ENCODE assay signal across 19 cellular contexts in the genomic region with DNA sequence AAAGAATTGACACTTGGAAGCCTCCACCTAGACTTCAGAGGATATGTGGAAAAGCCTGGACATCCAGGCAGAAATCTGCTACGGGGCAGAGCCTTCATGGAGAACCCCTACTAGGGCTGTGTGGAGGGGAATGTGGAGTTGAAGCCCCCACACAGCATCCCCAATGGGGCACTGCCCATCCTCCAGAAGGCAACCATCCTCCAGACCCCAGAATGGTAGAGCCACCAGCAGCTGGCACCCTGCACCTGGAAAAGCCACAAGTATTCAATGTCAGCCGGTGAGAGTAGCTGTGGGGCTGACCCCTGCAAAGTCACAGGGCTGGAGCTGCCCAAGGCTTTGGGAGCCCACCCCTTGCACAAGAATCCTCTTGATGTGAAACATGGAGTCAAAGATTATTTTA. TPM values are rescaled to one million over a fixed set of nuclear protein-coding genes. Genes with fewer than 3 reads are reported as not detected.
A peak's percentile ranks its signal among the peaks of the same experiment; 100 is the strongest.
DNase-seq lines count a peak whose midpoint lies in the region; ATAC-seq and TF ChIP-seq lines count a peak whose summit lies in the region.
"Had no signal": no experiment of that assay in that cellular context is flagged by ENCODE, and none has a peak within 500 bp of the region (broad histone marks: within the 10 kb centered on the region; RNA-seq: fewer than 3 reads in every experiment).

No MANE protein-coding gene starts in this region.

- no peaks in the 10 kb centered on the region for H3K4me1 Mint-ChIP-seq in osteocyte (ENCODE audit: unreplicated experiment)
- peaks cover 9% of the 10 kb centered on the region for H3K4me1 Mint-ChIP-seq in mesothelial cell of epicardium
- peaks cover 10% of the 10 kb centered on the region for H3K4me1 Mint-ChIP-seq in nephron progenitor cell
- H3K4me1 Mint-ChIP-seq: B cell had no signal

- H3K4me3 Mint-ChIP-seq in osteocyte (ENCODE audit: unreplicated experiment) (no peak overlapping the region), mesothelial cell of epicardium (no peak overlapping the region), nephron progenitor cell (no peak overlapping the region)
- H3K4me3 Mint-ChIP-seq: B cell; CD4-positive, CD25-positive, alpha-beta regulatory T cell; CD8-positive, alpha-beta T cell; GM23338 had no signal

- no peak for ATAC-seq in GM19452 (IDR thresholded peaks at IDR 0.05; ENCODE audit: unreplicated experiment)
- ATAC-seq: CD8-positive, alpha-beta T cell; GM12878; GM23338 had no signal

- H3K9me3 Mint-ChIP-seq in osteocyte (ENCODE audit: unreplicated experiment), result peaks cover 17% of the 10 kb centered on the region
- H3K9me3 Mint-ChIP-seq in mesothelial cell of epicardium, result peaks cover 27% of the 10 kb centered on the region
- peaks cover 56% of the 10 kb centered on the region for H3K9me3 Mint-ChIP-seq in nephron progenitor cell

- H3K27ac Mint-ChIP-seq in osteocyte (ENCODE audit: unreplicated experiment), result no peak overlapping the region
- H3K27ac Mint-ChIP-seq in mesothelial cell of epicardium, result no peak overlapping the region
- H3K27ac Mint-ChIP-seq in nephron progenitor cell, result no peak overlapping the region
- H3K27ac Mint-ChIP-seq: B cell; CD8-positive, alpha-beta T cell; GM23338 had no signal

- no peak for TF ChIP-seq CTCF in osteocyte (IDR thresholded peaks at IDR 0.05)
- no peak for TF ChIP-seq CTCF in mesothelial cell of epicardium (IDR thresholded peaks at IDR 0.05; ENCODE audit: unreplicated experiment)
- no peak for TF ChIP-seq CTCF in nephron progenitor cell (IDR thresholded peaks at IDR 0.05)

- H3K9me3 ChIP-seq in iPS-18c (ENCODE audit: control insufficient read depth, insufficient read depth, low read length), result peaks cover 4% of the 10 kb centered on the region

- peak overlapping the region; percentile 11; the same call in 1 of the 2 replicates for H3K4me3 ChIP-seq in iPS-18c (ENCODE audit: insufficient read depth, low read depth, low read length)
- H3K4me3 ChIP-seq: BLaER1, GM12878, GM23338 had no signal

- no peaks in the 10 kb centered on the region for H3K36me3 Mint-ChIP-seq in osteocyte (ENCODE audit: unreplicated experiment)
- no peaks in the 10 kb centered on the region for H3K36me3 Mint-ChIP-seq in mesothelial cell of epicardium
- peaks cover 4% of the 10 kb centered on the region for H3K36me3 Mint-ChIP-seq in nephron progenitor cell (ENCODE audit: low read depth)
- H3K36me3 Mint-ChIP-seq: CD4-positive, CD25-positive, alpha-beta regulatory T cell; CD8-positive, alpha-beta T cell had no signal

- peak; percentile 19 for DNase-seq in activated CD8-positive, alpha-beta memory T cell treated with anti-CD3 and anti-CD28 coated beads for 24 hours
- no peak for DNase-seq in activated CD8-positive, alpha-beta memory T cell treated with anti-CD3 and anti-CD28 coated beads, Interleukin-2, amount 50 U/mL, for 4 hours
- DNase-seq in osteocyte (ENCODE audit: extremely low spot score, unreplicated experiment), result peak; percentile 60
- DNase-seq in mesothelial cell of epicardium (ENCODE audit: low spot score in 2 of 2, unreplicated experiment in 2 of 2), result no peak
- DNase-seq in nephron progenitor cell, result no peak
- DNase-seq: Caco-2; CD4-positive, CD25-positive, alpha-beta regulatory T cell; CD8-positive, alpha-beta T cell; DMS153; EL; GDM1; HCEC 1CT had no signal

- H3K27me3 Mint-ChIP-seq in osteocyte (ENCODE audit: unreplicated experiment), result no peaks in the 10 kb centered on the region
- peaks cover 1% of the 10 kb centered on the region for H3K27me3 Mint-ChIP-seq in mesothelial cell of epicardium (ENCODE audit: low read depth)
- peaks cover 10% of the 10 kb centered on the region for H3K27me3 Mint-ChIP-seq in nephron progenitor cell (ENCODE audit: low read depth, poor library complexity)
- H3K27me3 Mint-ChIP-seq: B cell had no signal

RNA-seq across cellular contexts. Expression of a gene that starts 53.6 kb away (rescaled TPM):
- total RNA-seq in osteocyte, result not detected in 2 replicates
- total RNA-seq in mesothelial cell of epicardium, result not detected in 3 replicates
- total RNA-seq: Caco-2, GM12878, H4 had no signal

Comparison
In these comparisons a context has a peak if more than half of its experiments do, and no peak if none do; other contexts are left out.
1. DNase-seq: peak in activated CD8-positive, alpha-beta memory T cell treated with anti-CD3 and anti-CD28 coated beads for 24 hours (single experiment) and osteocyte (single experiment); none in activated CD8-positive, alpha-beta memory T cell treated with anti-CD3 and anti-CD28 coated beads, Interleukin-2, amount 50 U/mL, for 4 hours (single experiment), mesothelial cell of epicardium (0 of 2) and nephron progenitor cell (single experiment).